In the genomic region with DNA sequence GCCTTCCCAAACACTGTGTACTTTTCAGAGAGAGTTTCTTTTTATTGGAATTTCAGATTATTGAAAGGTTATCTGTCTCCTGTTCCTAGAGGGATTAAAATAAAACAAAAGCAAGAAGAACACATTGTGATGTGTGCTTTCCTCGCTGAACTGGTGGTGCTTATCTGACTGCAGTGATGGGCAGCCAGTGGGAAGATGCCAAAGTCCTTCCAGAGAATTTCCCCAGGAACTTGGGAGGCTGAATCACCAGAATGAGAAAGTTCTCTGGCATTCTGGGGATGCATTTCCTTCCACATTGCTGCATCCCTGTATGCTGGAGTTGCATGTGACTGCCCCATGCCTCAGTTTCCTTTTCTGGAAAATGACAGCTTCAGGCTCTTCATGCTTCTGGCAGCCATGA, we compare ENCODE assay signal across 20 cellular contexts. TPM values are rescaled to one million over a fixed set of nuclear protein-coding genes. Genes with fewer than 3 reads are reported as not detected.
DNase-seq lines count a peak whose midpoint lies in the region; ATAC-seq and TF ChIP-seq lines count a peak whose summit lies in the region.
"Had no signal": no experiment of that assay in that cellular context is flagged by ENCODE, and none has a peak within 500 bp of the region (broad histone marks: within the 10 kb centered on the region; RNA-seq: fewer than 3 reads in every experiment).

No MANE protein-coding gene starts in this region.

- H3K9ac ChIP-seq in SK-N-SH, result no peak overlapping the region

- CTCF ChIA-PET in SK-N-SH (lab: Yijun Ruan, JAX), result interaction anchor here (1.0 to 12.8 kb wide), 11 partner anchors 15 to 555 kb away, joined by 3 to 98 read pairs (median 4); no protein-coding TSS in a partner anchor

- no peaks in the 10 kb centered on the region for H3K36me3 ChIP-seq in SK-N-SH (replicated peaks in 1 of 2; ENCODE audit: control insufficient read depth in 1 of 2, insufficient read depth in 2 of 2, low read length in 1 of 2)
- no peaks in the 10 kb centered on the region for H3K36me3 ChIP-seq in mucosa of descending colon (ENCODE audit: low read depth)
- H3K36me3 ChIP-seq: ascending aorta, heart right ventricle, right lobe of liver, vagina had no signal

- TF ChIP-seq RAD21 in SK-N-SH (IDR thresholded peaks at IDR 0.05; ENCODE audit: low read length), result no peak

- ATAC-seq in HG02642 (IDR thresholded peaks at IDR 0.05; ENCODE audit: poor library complexity, unreplicated experiment) (no peak), HG02798 (IDR thresholded peaks at IDR 0.05; ENCODE audit: poor library complexity, unreplicated experiment) (no peak), mucosa of descending colon (no peak)
- ATAC-seq: A549, heart right ventricle, right lobe of liver had no signal

- POLR2A ChIA-PET in SK-N-SH (lab: Yijun Ruan, JAX), result no interaction called here

- peaks cover 10% of the 10 kb centered on the region for H3F3A ChIP-seq in SK-N-SH (replicated peaks; ENCODE audit: insufficient read depth)

- H3K27me3 ChIP-seq in SK-N-SH (ENCODE audit: insufficient read depth), result no peaks in the 10 kb centered on the region
- H3K27me3 ChIP-seq: ascending aorta, right lobe of liver, vagina had no signal

- H3K27ac ChIP-seq in SK-N-SH (ENCODE audit: low read depth in 2 of 2, low read length in 1 of 2), result peak overlapping the region in 1 of 2 experiments; percentile 31; a peak in 1 of 4 replicates
- H3K27ac ChIP-seq: A549, ascending aorta, heart right ventricle, right lobe of liver, vagina had no signal

- DNase-seq in A172 (ENCODE audit: low spot score) (peak; percentile 45), HCEC 1CT (peak; percentile 59), SK-N-SH (no peak), fibroblast of peridontal ligament (ENCODE audit: extremely low read depth) (peak; percentile 58), HK-2 (ENCODE audit: unreplicated experiment) (no peak), mucosa of descending colon (no peak)
- DNase-seq: activated CD4-positive, CD25-positive, alpha-beta regulatory T cell; cortex of kidney; erythroblast; heart right ventricle; NCI-H1048; nucleus accumbens; right lobe of liver; stimulated activated CD4-positive, alpha-beta T cell treated with anti-CD3 and anti-CD28 coated beads, Interleukin-1b, Interleukin-23, amount 100 ng/mL, for 48 hours; substantia nigra had no signal

- H3K9me3 ChIP-seq in SK-N-SH, result no peaks in the 10 kb centered on the region
- no peaks in the 10 kb centered on the region for H3K9me3 ChIP-seq in mucosa of descending colon
- H3K9me3 ChIP-seq: A549, ascending aorta, heart right ventricle, right lobe of liver, vagina had no signal

- intact Hi-C loops in mucosa of descending colon (cut with DNase I, micrococcal nuclease), result no loop called here

- no peaks in the 10 kb centered on the region for H4K20me1 ChIP-seq in SK-N-SH (ENCODE audit: insufficient read depth)

- WGBS in SK-N-SH (ENCODE audit: low lambda C conversion rate), result 21% methylated on average over 1 of the region's 1 CpG

- no peaks in the 10 kb centered on the region for H3K79me2 ChIP-seq in SK-N-SH (ENCODE audit: insufficient read depth)

- H2AFZ ChIP-seq in SK-N-SH (ENCODE audit: low read depth), result peak overlapping the region; percentile 56

- peak overlapping the region; percentile 54; the same call in 1 of the 2 replicates for H3K4me2 ChIP-seq in SK-N-SH
- H3K4me2 ChIP-seq: A549 had no signal

- H3K4me3 ChIP-seq in SK-N-SH (ENCODE audit: low read depth in 2 of 2, low read length in 1 of 2) (no peak overlapping the region), mucosa of descending colon (no peak overlapping the region)
- H3K4me3 ChIP-seq: A549, ascending aorta, heart right ventricle, right lobe of liver, vagina had no signal

- TF ChIP-seq EP300 in SK-N-SH (IDR thresholded peaks at IDR 0.05; ENCODE audit: borderline replicate concordance in 1 of 2, low read depth in 1 of 2, low read length in 1 of 2), result no peak

- TF ChIP-seq CTCF in SK-N-SH (IDR thresholded peaks at IDR 0.05) (no peak), mucosa of descending colon (IDR thresholded peaks at IDR 0.05) (no peak)

- no peaks in the 10 kb centered on the region for H3K9me2 ChIP-seq in SK-N-SH

- peaks cover 2 to 21% of the 10 kb centered on the region in 2 experiments; a peak in 3 of 4 replicates for H3K4me1 ChIP-seq in SK-N-SH (ENCODE audit: control insufficient read depth in 1 of 2, insufficient read depth in 2 of 2, low read depth in 1 of 2, low read length in 1 of 2)
- H3K4me1 ChIP-seq in mucosa of descending colon (ENCODE audit: low read depth), result no peaks in the 10 kb centered on the region
- H3K4me1 ChIP-seq: A549, ascending aorta, heart right ventricle, right lobe of liver, vagina had no signal

TF ChIP-seq in SK-N-SH, 30 proteins besides CTCF, POLR2A, EP300 and RAD21:
- no peak; the same call in 1 of the 2 replicates for TF ChIP-seq TEAD4 (IDR thresholded peaks at IDR 0.05; ENCODE audit: borderline replicate concordance, insufficient read depth)
- peak; percentile 60 for TF ChIP-seq PBX3 (IDR thresholded peaks at IDR 0.05)
- TF ChIP-seq SIN3A (IDR thresholded peaks at IDR 0.05; ENCODE audit: borderline replicate concordance, low read depth, low read length), result no peak
- TF ChIP-seq ELF1 (IDR thresholded peaks at IDR 0.05), result no peak
- peak; percentile 36; the same call in 1 of the 2 replicates for TF ChIP-seq MAX (IDR thresholded peaks at IDR 0.05; ENCODE audit: low read depth)
- peak; percentile 21; the same call in 1 of the 2 replicates for TF ChIP-seq JUND (IDR thresholded peaks at IDR 0.05)
- TF ChIP-seq FOSL2 (IDR thresholded peaks at IDR 0.05; ENCODE audit: borderline replicate concordance, low read depth), result peak; percentile 64; the same call in 1 of the 2 replicates
- TF ChIP-seq TAF1 (IDR thresholded peaks at IDR 0.05; ENCODE audit: borderline replicate concordance, low read depth, low read length), result no peak

RNA-seq across cellular contexts. Expression of gene SEC11C, which starts 53.9 kb away (rescaled TPM):
- 30.0 and 35.4 TPM in 2 replicates for total RNA-seq in A172 (2014; rRNA removed; shearing (Covaris generic))
- 19.0 and 21.7 TPM in 2 replicates for polyA plus RNA-seq in SK-N-SH (2012; rRNA removed)
- 18.7 and 32.0 TPM in 2 replicates for polyA plus RNA-seq in SK-N-SH (2012; cell fraction: cytosol; rRNA removed)
- 8.4 and 8.9 TPM in 2 replicates for polyA plus RNA-seq in SK-N-SH (2012; cell fraction: nucleus; rRNA removed)
- 10 to 100 TPM; 41.5 to 68.9 (median 52.7) TPM for total RNA-seq in mucosa of descending colon

Comparison
In these comparisons a context has a peak if more than half of its experiments do, and no peak if none do; other contexts are left out.
1. DNase-seq: peak in A172 (single experiment), HCEC 1CT (single experiment) and fibroblast of peridontal ligament (single experiment); none in SK-N-SH (single experiment), HK-2 (single experiment) and mucosa of descending colon (0 of 3).